In the genomic region with DNA sequence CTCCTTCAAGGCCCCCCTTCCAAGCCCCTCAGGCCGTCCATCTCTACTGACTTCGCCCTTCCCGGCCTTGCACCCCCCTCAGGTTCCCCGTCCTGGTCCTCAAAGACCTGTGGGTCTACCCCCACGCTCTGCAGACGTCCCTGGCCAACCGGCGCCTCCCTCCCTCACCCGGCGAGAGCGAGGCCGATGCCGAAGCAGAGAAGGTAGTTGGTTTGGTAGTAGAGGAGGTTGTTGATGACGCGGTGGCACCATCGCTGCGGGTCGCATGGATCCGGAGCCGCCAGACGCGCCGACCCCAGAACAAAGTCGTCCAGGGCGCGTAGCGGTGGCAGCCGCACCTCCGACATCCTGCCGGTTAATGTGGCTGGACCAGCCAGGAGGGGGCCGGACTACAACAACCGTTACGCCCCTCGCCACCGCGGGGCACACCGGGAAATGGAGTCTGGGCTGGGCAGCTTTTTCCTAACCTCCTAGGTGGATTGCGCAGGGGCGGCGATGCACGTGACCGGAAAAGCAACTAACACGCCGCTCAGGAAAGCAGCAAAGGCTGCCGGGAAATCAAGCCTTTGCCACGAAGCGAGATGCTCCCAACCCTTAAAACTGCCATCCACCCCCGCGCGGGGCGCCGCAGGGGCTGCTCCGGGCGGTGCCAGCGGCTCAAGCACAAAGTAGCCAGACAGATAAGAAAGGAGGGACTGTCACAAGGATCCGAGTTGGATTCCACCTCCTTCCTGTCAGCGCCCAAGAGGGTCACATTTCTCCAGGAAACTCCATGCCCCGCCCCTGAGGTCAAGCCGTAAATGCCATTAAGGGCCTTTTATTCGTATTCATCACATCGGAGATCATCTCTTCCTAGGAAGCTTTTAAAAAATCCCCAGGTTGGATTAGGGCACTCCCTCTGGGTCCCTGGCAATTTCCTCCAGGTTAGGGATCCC, we compare ENCODE assay signal across 8 cellular contexts. TPM values are rescaled to one million over a fixed set of nuclear protein-coding genes. Genes with fewer than 3 reads are reported as not detected.
DNase-seq lines count a peak whose midpoint lies in the region; ATAC-seq and TF ChIP-seq lines count a peak whose summit lies in the region.

A gene with protein sequence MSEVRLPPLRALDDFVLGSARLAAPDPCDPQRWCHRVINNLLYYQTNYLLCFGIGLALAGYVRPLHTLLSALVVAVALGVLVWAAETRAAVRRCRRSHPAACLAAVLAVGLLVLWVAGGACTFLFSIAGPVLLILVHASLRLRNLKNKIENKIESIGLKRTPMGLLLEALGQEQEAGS (minus strand): TSS at position 362 of the 935 bp plus-strand sequence. CDS start 15 bp downstream, at position 347.

- ATAC-seq in GM19023 (IDR thresholded peaks at IDR 0.05; ENCODE audit: unreplicated experiment) (peak; percentile 82), HG03439 (IDR thresholded peaks at IDR 0.05; ENCODE audit: unreplicated experiment) (peak; percentile 87), lung (ENCODE audit: insufficient read depth, low FRiP score) (peak; percentile 82)

- H3K27me3 ChIP-seq in lung (ENCODE audit: control insufficient read depth, insufficient read depth), result no peaks in the 10 kb centered on the region

- no peak for TF ChIP-seq CTCF in lung (IDR thresholded peaks at IDR 0.05; ENCODE audit: control extremely low read depth, extremely low read depth)

- peak; percentile 83 for DNase-seq in ACHN
- DNase-seq in NCI-H82 (lab: John Stamatoyannopoulos, UW), result peak; percentile 96
- DNase-seq in activated CD8-positive, alpha-beta memory T cell treated with anti-CD3 and anti-CD28 coated beads for 4 hours (ENCODE audit: low read depth in 2 of 2), result peak; percentile 74 to 82
- peak; percentile 80 for DNase-seq in effector CD8-positive, alpha-beta T cell (lab: John Stamatoyannopoulos, UW)
- peak; percentile 93 for DNase-seq in lung (ENCODE audit: low spot score)
- peak; percentile 74 to 89 (median 76) for DNase-seq in stimulated activated CD4-positive, alpha-beta T cell treated with anti-CD3 and anti-CD28 coated beads, TNF-alpha, amount 100 ng/mL, for 24 hours (ENCODE audit: low read depth in 3 of 3)

- peak within 1 kb of the TSS; percentile 45 for H3K4me3 ChIP-seq in lung

- in situ Hi-C loops in ACHN (cut with HindIII; ENCODE audit: low pct_ligation_motif_present, low pct_unique_long_range_greater_than_20kb, low sequenced_read_pairs), result no loop called here

- WGBS in lung, 2 donors, result 2 to 36% methylated on average over 46 to 61 of the region's 61 CpGs

- peaks cover 4 to 11% of the 10 kb centered on the region in 2 donors for H3K4me1 ChIP-seq in lung (ENCODE audit: control insufficient read depth in 2 of 2, insufficient read depth in 2 of 2, low read length in 2 of 2)

- peak within 1 kb of the TSS; percentile 56 to 79 for H3K27ac ChIP-seq in lung (ENCODE audit: low read depth in 1 of 2, low read length in 1 of 2)

- peaks cover 0 to 9% of the 10 kb centered on the region in 2 donors for H3K9me3 ChIP-seq in lung (ENCODE audit: control insufficient read depth in 2 of 2, insufficient read depth in 1 of 2, low read length in 1 of 2)

- peaks cover 5 to 14% of the 10 kb centered on the region in 2 donors for H3K36me3 ChIP-seq in lung (ENCODE audit: control insufficient read depth in 2 of 2, insufficient read depth in 2 of 2, low read length in 2 of 2)

RNA-seq across cellular contexts. Expression of the gene that starts here (rescaled TPM):
- 10 to 100 TPM in 1 of 2 donors, 1 to 10 TPM in 1; 5.6 to 40.8 TPM for total RNA-seq in lung
- 10 to 100 TPM; 36.6 to 37.2 TPM for polyA plus RNA-seq in lung

Comparison
In these comparisons a context has a peak if more than half of its experiments do, and no peak if none do; other contexts are left out.
1. Peak in every context shown above with its lines: DNase-seq, ATAC-seq, H3K4me3 ChIP-seq and H3K27ac ChIP-seq.